Comparison of ENCODE assay signal across 8 cellular contexts in genomic region chr2:218216674-218217365, GRCh38. TPM values are rescaled to one million over a fixed set of nuclear protein-coding genes. Genes with fewer than 3 reads are reported as not detected.
DNase-seq lines count a peak whose midpoint lies in the region; ATAC-seq and TF ChIP-seq lines count a peak whose summit lies in the region.

Gene ARPC2 (plus strand): TSS chr2:218217189. CDS start chr2:218217471, 282 bp downstream.

- ATAC-seq in HG02870 (IDR thresholded peaks at IDR 0.05; ENCODE audit: unreplicated experiment) (peak; percentile 56), left cardiac atrium (peak; percentile 97)

- in situ Hi-C loops in GM13977 (cut with MboI; ENCODE audit: low pct_unique_long_range_greater_than_20kb, low sequenced_read_pairs, unreplicated experiment), result no loop called here

- peak within 1 kb of the TSS; percentile 93 for H3K27ac Mint-ChIP-seq in T-helper 1 cell treated with Interleukin-12 subunit alpha and Interleukin-12 subunit beta and Interleukin-4 antibody, amounts not matched to agents 30 μg/mL and 1 μg/mL, for 36 hours
- peak within 1 kb of the TSS; percentile 95 for H3K27ac Mint-ChIP-seq in type B pancreatic cell

- peaks cover 44% of the 10 kb centered on the region for H3K36me3 Mint-ChIP-seq in T-helper 1 cell treated with Interleukin-12 subunit alpha and Interleukin-12 subunit beta and Interleukin-4 antibody, amounts not matched to agents 30 μg/mL and 1 μg/mL, for 36 hours (ENCODE audit: low read depth)
- peaks cover 7% of the 10 kb centered on the region for H3K36me3 Mint-ChIP-seq in type B pancreatic cell

- H3K4me3 Mint-ChIP-seq in T-helper 1 cell treated with Interleukin-12 subunit alpha and Interleukin-12 subunit beta and Interleukin-4 antibody, amounts not matched to agents 30 μg/mL and 1 μg/mL, for 36 hours, result peak within 1 kb of the TSS; percentile 91
- peak within 1 kb of the TSS; percentile 95 for H3K4me3 Mint-ChIP-seq in type B pancreatic cell

- intact Hi-C loops in left cardiac atrium (cut with DNase I) (no loop called here), posterior cingulate gyrus (cut with DNase I) (loop anchor here (1.0 to 5.0 kb wide), 2 partner anchors 53 to 180 kb away; partner anchors contain the start of genes AAMP, CTDSP1 and PNKD)

- DNase-seq in GM13977 (ENCODE audit: low spot score) (peak; percentile 94), NCI-H146 treated with DMSO at 0.1 percent for 48 hours (lab: John Stamatoyannopoulos, UW; ENCODE audit: unreplicated experiment) (peak; percentile 63), amniotic stem cell (lab: John Stamatoyannopoulos, UW) (peak; percentile 87), left cardiac atrium (peak; percentile 97), posterior cingulate gyrus (peak; percentile 87 to 99 (median 91)), type B pancreatic cell (ENCODE audit: extremely low spot score, unreplicated experiment) (peak; percentile 96)

- peaks cover 38% of the 10 kb centered on the region for H3K4me1 Mint-ChIP-seq in T-helper 1 cell treated with Interleukin-12 subunit alpha and Interleukin-12 subunit beta and Interleukin-4 antibody, amounts not matched to agents 30 μg/mL and 1 μg/mL, for 36 hours (ENCODE audit: low read depth)
- H3K4me1 Mint-ChIP-seq in type B pancreatic cell (ENCODE audit: unreplicated experiment), result peaks cover 36% of the 10 kb centered on the region

- H3K27me3 Mint-ChIP-seq in T-helper 1 cell treated with Interleukin-12 subunit alpha and Interleukin-12 subunit beta and Interleukin-4 antibody, amounts not matched to agents 30 μg/mL and 1 μg/mL, for 36 hours (ENCODE audit: low read depth), result peaks cover 2% of the 10 kb centered on the region
- peaks cover 6% of the 10 kb centered on the region for H3K27me3 Mint-ChIP-seq in type B pancreatic cell

- H3K9me3 Mint-ChIP-seq in T-helper 1 cell treated with Interleukin-12 subunit alpha and Interleukin-12 subunit beta and Interleukin-4 antibody, amounts not matched to agents 30 μg/mL and 1 μg/mL, for 36 hours, result no peaks in the 10 kb centered on the region
- no peaks in the 10 kb centered on the region for H3K9me3 Mint-ChIP-seq in type B pancreatic cell

- TF ChIP-seq CTCF in GM13977 (IDR thresholded peaks at IDR 0.05; ENCODE audit: extremely low read depth, insufficient read depth, missing control alignments) (no peak), type B pancreatic cell (conservative IDR thresholded peaks at IDR 0.05) (peak; percentile 31)

RNA-seq across cellular contexts. Expression of gene ARPC2, which starts in this region (rescaled TPM):
- total RNA-seq in left cardiac atrium, result 100 to 1,000 TPM; 144 to 167 TPM
- total RNA-seq in type B pancreatic cell (ENCODE audit: low replicate concordance), result 211 and 384 TPM in 2 replicates

Comparison
In these comparisons a context has a peak if more than half of its experiments do, and no peak if none do; other contexts are left out.
1. Peak in every context shown above with its lines: DNase-seq and ATAC-seq.